Comparison of ENCODE assay signal across 25 cellular contexts in the genomic region with DNA sequence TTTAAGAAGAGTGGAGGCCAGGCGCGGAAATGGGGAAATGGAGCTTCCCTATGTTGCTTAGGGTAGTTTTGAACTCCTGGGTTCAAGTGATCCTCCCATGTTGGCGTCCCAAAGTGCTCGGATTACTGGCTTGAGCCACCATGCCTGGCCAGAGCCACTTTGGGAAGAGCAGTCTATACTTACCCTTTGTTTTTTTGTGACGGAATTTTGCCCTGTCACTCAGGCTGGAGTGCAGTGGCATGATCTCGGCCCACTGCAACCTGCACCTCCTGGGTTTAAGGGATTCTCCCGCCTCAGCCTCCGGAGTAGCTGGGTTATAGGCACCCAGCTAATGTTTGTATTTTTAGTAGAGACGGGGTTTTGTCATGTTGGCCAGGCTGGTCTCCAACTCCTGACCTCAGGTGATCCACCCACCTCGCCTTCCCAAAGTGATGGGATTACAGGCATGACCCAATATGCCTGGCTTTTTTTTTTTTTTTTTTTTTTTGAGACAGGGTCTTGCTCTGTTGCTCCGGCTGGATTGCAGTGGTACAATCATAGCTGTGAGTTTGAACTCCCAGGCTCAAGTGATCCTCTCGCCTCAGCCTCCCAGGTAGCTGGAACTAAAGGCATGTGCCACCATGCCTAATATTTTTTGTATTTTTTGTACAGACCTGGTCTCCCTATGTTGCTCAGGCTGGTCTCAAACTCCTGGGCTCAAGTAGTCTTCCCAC. TPM values are rescaled to one million over a fixed set of nuclear protein-coding genes. Genes with fewer than 3 reads are reported as not detected.
DNase-seq lines count a peak whose midpoint lies in the region; ATAC-seq and TF ChIP-seq lines count a peak whose summit lies in the region.
"Had no signal": no experiment of that assay in that cellular context is flagged by ENCODE, and none has a peak within 500 bp of the region (broad histone marks: within the 10 kb centered on the region; RNA-seq: fewer than 3 reads in every experiment).

No MANE protein-coding gene starts in this region.

- no peak for TF ChIP-seq CTCF in cardiac muscle cell (IDR thresholded peaks at IDR 0.05; ENCODE audit: low read depth, low read length)

- H3K9me3 ChIP-seq in cardiac muscle cell (ENCODE audit: low read depth) (no peaks in the 10 kb centered on the region), thymus (ENCODE audit: control insufficient read depth) (no peaks in the 10 kb centered on the region)
- no peaks in the 10 kb centered on the region for H3K9me3 ChIP-seq in CD8-positive, alpha-beta memory T cell (ENCODE audit: low read length)

- CTCF ChIA-PET in CD8-positive, alpha-beta memory T cell (lab: Charles Lee) = interaction anchor here (0.6 to 10.3 kb wide), 11 partner anchors 15 to 146 kb away, joined by 3 to 137 read pairs (median 7); no protein-coding TSS in a partner anchor

- H3K4me1 Mint-ChIP-seq in CD8-positive, alpha-beta memory T cell = peaks cover 22 to 27% (median 24%) of the 10 kb centered on the region in 3 donors

- POLR2A ChIA-PET in CD8-positive, alpha-beta memory T cell (lab: Charles Lee) = interaction anchor here (0.7 to 3.1 kb wide), 7 partner anchors 11 to 679 kb away, joined by 3 to 24 read pairs (median 3); no protein-coding TSS in a partner anchor

- H3K4me3 Mint-ChIP-seq in CD8-positive, alpha-beta memory T cell = no peak overlapping the region
- H3K4me3 Mint-ChIP-seq: activated T-helper 1 cell treated with anti-CD3 and anti-CD28 coated beads, Interleukin-12 subunit alpha, Interleukin-12 subunit beta, Interleukin-2, Interleukin-4 antibody, amounts not matched to agents 30 ng/mL and 10 ng/mL and 1 ng/mL, durations not matched to agents 14 hours and 24 hours and 36 hours; CD4-positive, alpha-beta T cell had no signal

- H3K27me3 ChIP-seq in cardiac muscle cell = no peaks in the 10 kb centered on the region
- no peaks in the 10 kb centered on the region for H3K27me3 ChIP-seq in thymus (ENCODE audit: control insufficient read depth, insufficient read depth)
- H3K27me3 ChIP-seq in CD8-positive, alpha-beta memory T cell (ENCODE audit: insufficient read depth, low read length, poor library complexity, severe bottlenecking) = no peaks in the 10 kb centered on the region

- intact Hi-C loops in Right ventricle myocardium superior (cut with DNase I) (loop anchor here (5.0 kb wide), 1 partner anchor 117 kb away; no protein-coding TSS in a partner anchor), left colon (cut with DNase I, micrococcal nuclease) (loop anchor here in 1 of 2 donors (10.0 kb wide), 1 partner anchor 124 kb away; no protein-coding TSS in a partner anchor)

- peak overlapping the region in 3 of 8 donors; percentile 39 to 81 (median 62) for H3K27ac Mint-ChIP-seq in CD8-positive, alpha-beta memory T cell
- H3K27ac Mint-ChIP-seq: CD4-positive, alpha-beta T cell had no signal

- H3K4me1 ChIP-seq in cardiac muscle cell (ENCODE audit: low read depth) (no peaks in the 10 kb centered on the region), thymus (ENCODE audit: control insufficient read depth, insufficient read depth, low read length) (no peaks in the 10 kb centered on the region)
- H3K4me1 ChIP-seq in CD8-positive, alpha-beta memory T cell (ENCODE audit: insufficient read depth, low read length) = peaks cover 7% of the 10 kb centered on the region

- no peaks in the 10 kb centered on the region for H3K9me3 Mint-ChIP-seq in CD8-positive, alpha-beta memory T cell
- H3K9me3 Mint-ChIP-seq: activated T-helper 1 cell treated with anti-CD3 and anti-CD28 coated beads, Interleukin-12 subunit alpha, Interleukin-12 subunit beta, Interleukin-2, Interleukin-4 antibody, amounts not matched to agents 30 ng/mL and 10 ng/mL and 1 ng/mL, durations not matched to agents 14 hours and 24 hours and 36 hours; CD4-positive, alpha-beta T cell; neural crest cell had no signal

- H3K36me3 Mint-ChIP-seq in CD8-positive, alpha-beta memory T cell = peaks cover 8 to 54% (median 13%) of the 10 kb centered on the region in 3 donors

- H3K4me3 ChIP-seq in cardiac muscle cell = no peak overlapping the region
- no peak overlapping the region for H3K4me3 ChIP-seq in thymus (ENCODE audit: low read length)
- no peak overlapping the region for H3K4me3 ChIP-seq in CD8-positive, alpha-beta memory T cell (ENCODE audit: low read length)

- 0 out of 2 replicates have a peak, but pooled peaks have one; percentile 22 for TF ChIP-seq POLR2A in Raji (IDR thresholded peaks at IDR 0.05; ENCODE audit: insufficient read depth, low read depth, low read length)

- DNase-seq in cardiac muscle cell (ENCODE audit: low read depth in 1 of 2, low spot score in 1 of 2) = no peak
- DNase-seq in Right ventricle myocardium superior = no peak
- DNase-seq in left colon = no peak
- no peak for DNase-seq in CD8-positive, alpha-beta memory T cell
- DNase-seq in SHP77 (lab: John Stamatoyannopoulos, UW) = no peak
- DNase-seq: activated CD4-positive, CD25-positive, alpha-beta regulatory T cell; amniotic stem cell; CD4-positive, alpha-beta T cell; central memory CD4-positive, alpha-beta T cell; DMS79; effector memory CD4-positive, alpha-beta T cell; GOT3; IMR-90; mammary epithelial cell; NCI-H1694 treated with DMSO at 0.1 percent for 48 hours; NCI-H345; NK-92 treated with Interleukin-12 subunit alpha and Interleukin-12 subunit beta, amount 100 ng/mL, for 24 hours; stimulated activated naive CD4-positive, alpha-beta T cell; T-helper 2 cell; trophoblast cell had no signal

- ATAC-seq in Right ventricle myocardium superior (ENCODE audit: poor library complexity) (no peak), left colon (peak; percentile 4), HG02973 (IDR thresholded peaks at IDR 0.05; ENCODE audit: unreplicated experiment) (no peak)

- H3K27ac ChIP-seq in cardiac muscle cell = peak overlapping the region; percentile 62
- peak overlapping the region; percentile 26 for H3K27ac ChIP-seq in thymus (ENCODE audit: low read depth)
- H3K27ac ChIP-seq in CD8-positive, alpha-beta memory T cell (ENCODE audit: low read depth, low read length) = no peak overlapping the region

- 87% methylated on average over 12 of the region's 12 CpGs for WGBS in thymus

- H3K36me3 ChIP-seq in cardiac muscle cell (peaks cover 34% of the 10 kb centered on the region), thymus (ENCODE audit: control insufficient read depth, insufficient read depth) (peaks cover 50% of the 10 kb centered on the region)
- H3K36me3 ChIP-seq in CD8-positive, alpha-beta memory T cell (ENCODE audit: insufficient read depth, low read length) = peaks cover 43% of the 10 kb centered on the region

- H3K27me3 Mint-ChIP-seq in CD8-positive, alpha-beta memory T cell = peaks cover 0 to 2% of the 10 kb centered on the region in 2 donors
- H3K27me3 Mint-ChIP-seq: CD4-positive, alpha-beta T cell had no signal

RNA-seq across cellular contexts. Expression of a gene that starts 18.0 kb away (rescaled TPM):
- 47.3 and 65.6 TPM in 2 replicates for total RNA-seq in cardiac muscle cell
- polyA plus RNA-seq in cardiac muscle cell = 42.4 and 42.9 TPM in 2 replicates
- 29.6 TPM for total RNA-seq in Right ventricle myocardium superior
- total RNA-seq in left colon = 10 to 100 TPM; 73.6 to 74.8 TPM
- 24.9 TPM for polyA plus RNA-seq in thymus
- 100 to 1,000 TPM; 115 to 117 TPM for total RNA-seq in CD8-positive, alpha-beta memory T cell
- polyA plus RNA-seq in CD8-positive, alpha-beta memory T cell = 27.3 TPM

RNA-seq across cellular contexts. Expression of a gene that starts 18.6 kb away (rescaled TPM):
- total RNA-seq in cardiac muscle cell = 54.4 and 58.2 TPM in 2 replicates
- 107 and 120 TPM in 2 replicates for polyA plus RNA-seq in cardiac muscle cell
- total RNA-seq in Right ventricle myocardium superior = 124 TPM
- 10 to 100 TPM; 55.7 to 60.6 TPM for total RNA-seq in left colon
- 48.9 TPM for polyA plus RNA-seq in thymus
- total RNA-seq in CD8-positive, alpha-beta memory T cell = 100 to 1,000 TPM; 102 to 103 TPM
- polyA plus RNA-seq in CD8-positive, alpha-beta memory T cell = 113 TPM

RNA-seq across cellular contexts. Expression of a gene that starts 27.6 kb away (rescaled TPM):
- total RNA-seq in cardiac muscle cell (11.2 and 18.3 TPM in 2 replicates), Right ventricle myocardium superior (1.7 TPM), left colon (10 to 100 TPM; 11.3 to 13.1 TPM)
- polyA plus RNA-seq in cardiac muscle cell (17.3 and 18.0 TPM in 2 replicates), thymus (7.5 TPM)
- 10 to 100 TPM; 10.5 to 10.7 TPM for total RNA-seq in CD8-positive, alpha-beta memory T cell
- 1.5 TPM for polyA plus RNA-seq in CD8-positive, alpha-beta memory T cell

RNA-seq across cellular contexts. Expression of a gene that starts 27.8 kb away (rescaled TPM):
- 54.4 and 61.9 TPM in 2 replicates for total RNA-seq in cardiac muscle cell
- polyA plus RNA-seq in cardiac muscle cell = 52.5 and 54.6 TPM in 2 replicates
- 32.5 TPM for total RNA-seq in Right ventricle myocardium superior
- 10 to 100 TPM; 41.7 to 52.0 TPM for total RNA-seq in left colon
- 23.5 TPM for polyA plus RNA-seq in thymus
- total RNA-seq in CD8-positive, alpha-beta memory T cell = 100 to 1,000 TPM; 127 to 133 TPM
- polyA plus RNA-seq in CD8-positive, alpha-beta memory T cell = 54.0 TPM

RNA-seq across cellular contexts. Expression of a gene that starts 42.0 kb away (rescaled TPM):
- total RNA-seq in cardiac muscle cell = 11.4 and 11.8 TPM in 2 replicates
- 14.3 and 14.7 TPM in 2 replicates for polyA plus RNA-seq in cardiac muscle cell
- 1.4 TPM for total RNA-seq in Right ventricle myocardium superior
- total RNA-seq in left colon = 1 to 10 TPM; 4.2 to 4.7 TPM
- polyA plus RNA-seq in thymus = 16.7 TPM
- total RNA-seq in CD8-positive, alpha-beta memory T cell = 10 to 100 TPM; 28.2 to 28.9 TPM
- 8.9 TPM for polyA plus RNA-seq in CD8-positive, alpha-beta memory T cell
